ENCODE assay signal across 10 cellular contexts in the genomic region with DNA sequence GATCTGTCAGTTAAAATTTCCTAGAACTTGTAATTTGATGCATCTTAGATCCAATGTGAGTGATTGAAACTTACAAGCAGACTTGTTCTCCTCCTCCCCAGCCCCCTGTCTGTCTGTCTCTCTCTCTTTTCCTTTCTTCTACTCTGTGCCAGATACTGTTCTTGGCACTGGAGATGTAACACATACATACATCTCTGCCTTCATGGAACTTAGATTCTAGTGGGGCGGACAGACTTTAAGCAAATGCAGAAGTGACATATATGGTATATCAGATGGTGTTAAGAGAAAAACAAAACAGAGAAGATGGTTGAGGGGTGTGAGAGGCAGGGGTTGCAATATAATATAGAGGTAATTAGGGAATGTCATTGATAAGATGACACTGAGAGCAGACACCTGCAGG. TPM values are rescaled to one million over a fixed set of nuclear protein-coding genes. Genes with fewer than 3 reads are reported as not detected.
DNase-seq lines count a peak whose midpoint lies in the region; ATAC-seq and TF ChIP-seq lines count a peak whose summit lies in the region.
"Had no signal": no experiment of that assay in that cellular context is flagged by ENCODE, and none has a peak within 500 bp of the region (broad histone marks: within the 10 kb centered on the region; RNA-seq: fewer than 3 reads in every experiment).

No MANE protein-coding gene starts in this region.

- no peaks in the 10 kb centered on the region for H3K9me3 Mint-ChIP-seq in activated CD4-positive, alpha-beta T cell treated with anti-CD3 and anti-CD28 coated beads for 36 hours (ENCODE audit: low read depth)
- H3K9me3 Mint-ChIP-seq in activated naive CD8-positive, alpha-beta T cell treated with anti-CD3 and anti-CD28 coated beads, Interleukin-2, amount 50 U/mL, for 24 hours, result no peaks in the 10 kb centered on the region
- H3K9me3 Mint-ChIP-seq: neural crest cell had no signal

- no peaks in the 10 kb centered on the region for H3K27me3 ChIP-seq in osteoblast (ENCODE audit: insufficient read depth, low read length)

- no peaks in the 10 kb centered on the region for H3K9me3 ChIP-seq in osteoblast (ENCODE audit: low read depth, low read length)

- no peak overlapping the region for H3K27ac ChIP-seq in osteoblast (ENCODE audit: low read depth, low read length)

- H3K4me2 ChIP-seq in osteoblast (ENCODE audit: insufficient read depth, low read length), result no peak overlapping the region

- no peaks in the 10 kb centered on the region for H3K27me3 Mint-ChIP-seq in activated CD4-positive, alpha-beta T cell treated with anti-CD3 and anti-CD28 coated beads for 36 hours
- H3K27me3 Mint-ChIP-seq in activated naive CD8-positive, alpha-beta T cell treated with anti-CD3 and anti-CD28 coated beads, Interleukin-2, amount 50 U/mL, for 24 hours, result no peaks in the 10 kb centered on the region

- peaks cover 19% of the 10 kb centered on the region for H3K4me1 ChIP-seq in osteoblast (ENCODE audit: insufficient read depth, low read length)

- peaks cover 5% of the 10 kb centered on the region for H3K36me3 Mint-ChIP-seq in activated CD4-positive, alpha-beta T cell treated with anti-CD3 and anti-CD28 coated beads for 36 hours (ENCODE audit: low read depth)
- peaks cover 15% of the 10 kb centered on the region for H3K36me3 Mint-ChIP-seq in activated naive CD8-positive, alpha-beta T cell treated with anti-CD3 and anti-CD28 coated beads, Interleukin-2, amount 50 U/mL, for 24 hours (ENCODE audit: low read depth)

- DNase-seq in activated CD4-positive, alpha-beta T cell treated with anti-CD3 and anti-CD28 coated beads for 36 hours, result no peak
- DNase-seq in activated CD4-positive, alpha-beta T cell treated with anti-CD3 and anti-CD28 coated beads, Interleukin-2, amount 50 U/mL, for 4 hours, result no peak
- DNase-seq in activated naive CD8-positive, alpha-beta T cell treated with anti-CD3 and anti-CD28 coated beads, Interleukin-2, amount 50 U/mL, for 24 hours, result no peak
- DNase-seq in stimulated activated naive CD8-positive, alpha-beta T cell treated with anti-CD3 and anti-CD28 coated beads, Interleukin-15, Interleukin-2, amounts not matched to agents 100 U/mL and 50 U/mL, for 24 hours, result no peak
- DNase-seq in D341Med (ENCODE audit: low spot score), result no peak
- DNase-seq in osteoblast (ENCODE audit: insufficient read length, low spot score, missing footprints), result no peak
- DNase-seq: NCI-H226 had no signal

- H4K20me1 ChIP-seq in osteoblast (ENCODE audit: insufficient read depth, low read length), result peaks cover 4% of the 10 kb centered on the region

- peak overlapping the region; percentile 56 for H3K4me3 Mint-ChIP-seq in activated CD4-positive, alpha-beta T cell treated with anti-CD3 and anti-CD28 coated beads for 36 hours
- H3K4me3 Mint-ChIP-seq in activated naive CD8-positive, alpha-beta T cell treated with anti-CD3 and anti-CD28 coated beads, Interleukin-2, amount 50 U/mL, for 24 hours, result peak overlapping the region; percentile 60

- peaks cover 83% of the 10 kb centered on the region for H3K4me1 Mint-ChIP-seq in activated CD4-positive, alpha-beta T cell treated with anti-CD3 and anti-CD28 coated beads for 36 hours
- peaks cover 87% of the 10 kb centered on the region for H3K4me1 Mint-ChIP-seq in activated naive CD8-positive, alpha-beta T cell treated with anti-CD3 and anti-CD28 coated beads, Interleukin-2, amount 50 U/mL, for 24 hours

- H2AFZ ChIP-seq in osteoblast (ENCODE audit: low read length), result no peak overlapping the region

- H3K79me2 ChIP-seq in osteoblast (ENCODE audit: insufficient read depth, low read length), result peaks cover 87% of the 10 kb centered on the region

- peak; percentile 27 for ATAC-seq in activated CD4-positive, alpha-beta T cell treated with anti-CD3 and anti-CD28 coated beads for 36 hours
- ATAC-seq in HG02852 (IDR thresholded peaks at IDR 0.05; ENCODE audit: unreplicated experiment) (peak; percentile 0), HG03095 (IDR thresholded peaks at IDR 0.05; ENCODE audit: unreplicated experiment) (no peak)
- ATAC-seq in activated naive CD8-positive, alpha-beta T cell treated with anti-CD3 and anti-CD28 coated beads, Interleukin-2, amount 50 U/mL, for 24 hours, result peak; percentile 6
- peak; percentile 11 for ATAC-seq in stimulated activated naive CD8-positive, alpha-beta T cell treated with anti-CD3 and anti-CD28 coated beads, Interleukin-15, Interleukin-2, amounts not matched to agents 100 U/mL and 50 U/mL, for 24 hours

- CTCF ChIA-PET in activated CD4-positive, alpha-beta T cell treated with anti-CD3 and anti-CD28 coated beads for 36 hours (lab: Charles Lee), result no interaction called here

- no peak for TF ChIP-seq CTCF in osteoblast (IDR thresholded peaks at IDR 0.05; ENCODE audit: extremely low read depth, low read depth, low read length)

- H3K4me3 ChIP-seq in osteoblast (ENCODE audit: insufficient read depth, low read length), result no peak overlapping the region

- POLR2A ChIA-PET in activated CD4-positive, alpha-beta T cell treated with anti-CD3 and anti-CD28 coated beads for 36 hours (lab: Charles Lee), result no interaction called here

- peak overlapping the region; percentile 97 for H3K27ac Mint-ChIP-seq in activated CD4-positive, alpha-beta T cell treated with anti-CD3 and anti-CD28 coated beads for 36 hours
- H3K27ac Mint-ChIP-seq in activated naive CD8-positive, alpha-beta T cell treated with anti-CD3 and anti-CD28 coated beads, Interleukin-2, amount 50 U/mL, for 24 hours, result peak overlapping the region; percentile 80

- intact Hi-C loops in activated CD4-positive, alpha-beta T cell treated with anti-CD3 and anti-CD28 coated beads for 36 hours (cut with DNase I, micrococcal nuclease), result loop anchor here (1.0 to 2.0 kb wide), 5 partner anchors 21 to 208 kb away; no protein-coding TSS in a partner anchor

- H3K36me3 ChIP-seq in osteoblast (ENCODE audit: insufficient read depth, low read length), result no peaks in the 10 kb centered on the region

RNA-seq across cellular contexts. Expression of gene CHST11, which starts 6.6 kb away (rescaled TPM):
- 10 to 100 TPM; 33.3 to 33.6 TPM for total RNA-seq in activated CD4-positive, alpha-beta T cell treated with anti-CD3 and anti-CD28 coated beads for 36 hours
- total RNA-seq in osteoblast, result 23.0 and 24.6 TPM in 2 replicates
